ENCODE assay signal across 21 cellular contexts in the genomic region with DNA sequence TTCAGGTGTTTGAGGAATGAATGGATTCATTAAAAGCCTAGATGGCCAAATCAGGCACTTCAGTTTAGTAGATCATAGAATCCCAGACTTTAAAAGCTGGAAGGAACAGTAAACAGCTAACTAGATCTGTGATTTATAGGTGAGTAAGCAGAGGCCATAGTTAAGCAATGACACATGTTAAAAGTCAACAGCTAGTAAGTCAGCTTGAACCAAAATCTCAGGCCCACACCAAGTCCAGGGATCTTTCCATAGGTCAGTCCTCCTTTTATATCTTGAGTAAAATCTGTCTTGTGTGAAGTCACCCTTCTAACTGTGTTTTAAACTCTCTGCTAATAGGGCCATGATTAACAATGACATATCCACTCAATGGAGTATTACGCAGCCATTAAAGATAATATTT.
"Had no signal": no experiment of that assay in that cellular context is flagged by ENCODE, and none has a peak within 500 bp of the region (broad histone marks: within the 10 kb centered on the region; RNA-seq: fewer than 3 reads in every experiment).

No MANE protein-coding gene starts in this region.

- ATAC-seq: activated CD4-positive, alpha-beta T cell treated with anti-CD3 and anti-CD28 coated beads for 36 hours; left cardiac atrium; pancreas; psoas muscle; right cardiac atrium; stimulated activated naive CD8-positive, alpha-beta T cell treated with anti-CD3 and anti-CD28 coated beads, Interleukin-15, Interleukin-2, amounts not matched to agents 100 U/mL and 50 U/mL, for 24 hours had no signal

- H3K4me3 ChIP-seq: coronary artery, pancreas, psoas muscle, thyroid gland, upper lobe of right lung had no signal

- DNase-seq: activated B cell treated with CpG ODN at 0.5 μM for 24 hours; activated CD4-positive, alpha-beta T cell treated with anti-CD3 and anti-CD28 coated beads for 36 hours; activated CD4-positive, alpha-beta T cell treated with anti-CD3 and anti-CD28 coated beads, Interleukin-2, amount 50 U/mL, for 4 hours; activated naive CD4-positive, alpha-beta T cell treated with Interleukin-2 at 50 U/mL for 16 hours; activated naive CD8-positive, alpha-beta T cell treated with anti-CD3 and anti-CD28 coated beads for 36 hours; activated T-cell treated with anti-CD3 and anti-CD28 coated beads, Interleukin-2, amount 50 U/mL, for 48 hours; amniotic stem cell; cerebellar nuclear complex; head of caudate nucleus; left cardiac atrium; nephron progenitor cell; pancreas; psoas muscle; right cardiac atrium; stimulated activated CD4-positive, alpha-beta T cell treated with anti-CD3 and anti-CD28 coated beads, Interleukin-12 subunit alpha, Interleukin-12 subunit beta, amount 100 ng/mL, for 4 hours; stimulated activated CD4-positive, alpha-beta T cell treated with anti-CD3 and anti-CD28 coated beads, Interleukin-4, amount 100 ng/mL, for 4 hours; stimulated activated naive CD8-positive, alpha-beta T cell treated with anti-CD3 and anti-CD28 coated beads, Interleukin-15, Interleukin-2, amounts not matched to agents 100 U/mL and 50 U/mL, for 24 hours; T1000; thyroid gland; upper lobe of right lung had no signal
